In the genomic region with DNA sequence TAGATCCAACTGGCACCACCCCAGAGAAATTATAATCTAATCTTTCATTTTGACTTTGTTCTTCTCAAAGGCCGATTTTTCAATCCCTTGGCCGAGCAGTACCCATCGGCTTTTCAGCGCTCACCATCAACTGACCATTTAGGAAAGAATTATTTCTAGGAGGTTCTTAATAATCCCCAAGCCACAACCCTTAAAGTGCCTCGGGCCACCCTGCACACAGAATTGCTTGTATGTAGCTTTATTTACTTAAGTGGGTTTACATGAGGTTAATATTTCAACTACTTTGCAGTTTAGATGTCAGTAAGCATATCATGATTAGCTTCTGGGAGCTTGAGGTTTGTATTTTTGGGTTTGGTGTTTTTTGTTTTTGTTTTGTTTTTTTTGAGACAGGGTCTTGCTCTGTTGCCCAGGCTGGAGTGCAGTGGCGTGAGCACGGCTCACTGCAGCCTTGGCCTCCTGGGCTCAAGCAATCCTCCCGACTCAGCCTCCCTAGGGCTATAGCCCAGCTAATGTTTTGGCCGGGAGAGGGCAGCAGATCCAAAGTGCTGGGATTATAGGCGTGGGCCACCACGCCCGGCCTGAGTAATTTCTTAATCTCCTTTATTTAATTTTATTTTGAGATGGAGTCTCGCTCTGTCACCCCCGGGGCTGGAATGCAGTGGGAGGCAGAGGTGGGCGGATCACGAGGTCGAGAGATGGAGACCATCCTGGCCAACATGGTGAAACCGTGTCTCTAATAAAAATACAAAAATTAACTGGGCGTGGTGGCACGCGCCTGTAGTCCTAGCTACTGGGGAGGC, we compare ENCODE assay signal across 8 cellular contexts. TPM values are rescaled to one million over a fixed set of nuclear protein-coding genes. Genes with fewer than 3 reads are reported as not detected.
DNase-seq lines count a peak whose midpoint lies in the region; ATAC-seq and TF ChIP-seq lines count a peak whose summit lies in the region.

No MANE protein-coding gene starts in this region.

- H3K36me3 ChIP-seq in Panc1 (ENCODE audit: control insufficient read depth, insufficient read depth, low read length) (no peaks in the 10 kb centered on the region), prostate gland (peaks cover 0 to 6% of the 10 kb centered on the region in 2 donors)

- H3K27me3 ChIP-seq in Panc1 (ENCODE audit: control insufficient read depth, insufficient read depth, low read length) (no peaks in the 10 kb centered on the region), prostate gland (replicated peaks; ENCODE audit: insufficient read depth) (no peaks in the 10 kb centered on the region)

- H3K27ac ChIP-seq in Panc1 (ENCODE audit: low read length): peak overlapping the region; percentile 87
- H3K27ac ChIP-seq in prostate gland: peak overlapping the region; percentile 84 to 89

- peak; percentile 69 for ATAC-seq in Panc1
- ATAC-seq in esophagus mucosa: peak; percentile 51
- no peak for ATAC-seq in GM19463 (IDR thresholded peaks at IDR 0.05; ENCODE audit: unreplicated experiment)

- DNase-seq in NCI-H2227 (lab: John Stamatoyannopoulos, UW; ENCODE audit: unreplicated experiment) (peak; percentile 27), NCI-H2227 treated with DMSO at 0.1 percent for 48 hours (lab: John Stamatoyannopoulos, UW) (no peak), Panc1 (ENCODE audit: low read depth, low spot score) (peak; percentile 17), prostate gland (ENCODE audit: low spot score) (no peak), pons (ENCODE audit: low spot score) (no peak), NCI-H1105 (lab: John Stamatoyannopoulos, UW) (no peak)

- peak overlapping the region; percentile 77 to 78 for H3K4me3 ChIP-seq in Panc1 (ENCODE audit: low read depth in 2 of 2, low read length in 2 of 2)
- H3K4me3 ChIP-seq in prostate gland: peak overlapping the region; percentile 87

- POLR2A ChIA-PET in Panc1 (lab: Charles Lee): interaction anchor here (0.6 to 1.1 kb wide), 2 partner anchors 212 to 397 kb away, joined by 3 to 6 read pairs; no protein-coding TSS in a partner anchor

- CTCF ChIA-PET in Panc1 (lab: Charles Lee): interaction anchor here (0.5 to 1.4 kb wide), 3 partner anchors 140 to 548 kb away, joined by 3 to 11 read pairs (median 4); no protein-coding TSS in a partner anchor

- 0 out of 2 replicates have a peak, but pooled peaks cover 11% of the 10 kb centered on the region for H3K4me1 ChIP-seq in Panc1 (ENCODE audit: control insufficient read depth, insufficient read depth, low read length)
- H3K4me1 ChIP-seq in prostate gland (replicated peaks): no peaks in the 10 kb centered on the region

- intact Hi-C loops in Panc1 (cut with micrococcal nuclease; ENCODE audit: unreplicated experiment) (loop anchor here (1.0 kb wide), 1 partner anchor 189 kb away; no protein-coding TSS in a partner anchor), prostate gland (cut with DNase I) (loop anchor here (10.0 kb wide), 1 partner anchor 187 kb away; a partner anchor contains a TSS)

- in situ Hi-C loops in Panc1 (cut with HindIII; ENCODE audit: low pct_unique_long_range_greater_than_20kb, low sequenced_read_pairs): no loop called here

- no peaks in the 10 kb centered on the region for H3K9me3 ChIP-seq in Panc1 (ENCODE audit: control insufficient read depth, insufficient read depth, low read depth, low read length)
- H3K9me3 ChIP-seq in prostate gland: no peaks in the 10 kb centered on the region

- WGBS in prostate gland: 81% methylated on average over 21 of the region's 21 CpGs

- TF ChIP-seq CTCF in Panc1 (IDR thresholded peaks at IDR 0.05): peak; percentile 92
- TF ChIP-seq CTCF in prostate gland (IDR thresholded peaks at IDR 0.05): no peak

- TSS peak; percentile 91 for BruUV-seq in Panc1 (replicated peaks; lab: Mats Ljungman, UMichigan)

- no peak for TF ChIP-seq POLR2A in prostate gland (IDR thresholded peaks at IDR 0.05)

RNA-seq across cellular contexts. Expression of a gene that starts 0.8 kb away (rescaled TPM):
- 41.1 TPM for total RNA-seq in Panc1 (2021; ENCODE audit: unreplicated experiment)
- polyA plus RNA-seq in Panc1 (2012; ENCODE audit: insufficient read length): 17.8 TPM
- 7.3 TPM for total RNA-seq in esophagus mucosa
- 10 to 100 TPM; 22.3 to 26.9 TPM for total RNA-seq in prostate gland

Comparison
In these comparisons a context has a peak if more than half of its experiments do, and no peak if none do; other contexts are left out.
1. DNase-seq: peak in NCI-H2227 (single experiment) and Panc1 (single experiment); none in NCI-H2227 treated with DMSO at 0.1 percent for 48 hours (single experiment), prostate gland (single experiment), pons (single experiment) and NCI-H1105 (single experiment).